ENCODE assay signal across 15 cellular contexts in the genomic region with DNA sequence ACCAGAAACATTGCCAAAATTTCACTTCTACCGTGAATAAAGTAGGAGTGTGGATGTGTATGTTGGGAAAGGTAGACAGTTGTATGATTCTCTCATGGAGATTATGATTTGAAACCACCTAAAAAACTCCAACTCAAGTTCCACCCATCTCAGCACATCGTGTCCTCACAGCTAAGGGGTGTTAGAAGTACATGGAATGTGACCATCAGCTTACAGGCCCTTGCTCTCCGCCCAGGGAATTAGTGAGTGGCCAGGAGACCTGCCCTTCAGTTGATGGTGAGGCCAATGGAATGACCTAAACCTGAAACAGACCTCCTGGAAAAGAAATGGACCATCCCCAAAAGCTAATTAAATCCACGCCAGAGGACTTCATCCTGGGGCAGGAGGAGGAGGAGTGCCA. TPM values are rescaled to one million over a fixed set of nuclear protein-coding genes. Genes with fewer than 3 reads are reported as not detected.
DNase-seq lines count a peak whose midpoint lies in the region; ATAC-seq and TF ChIP-seq lines count a peak whose summit lies in the region.
"Had no signal": no experiment of that assay in that cellular context is flagged by ENCODE, and none has a peak within 500 bp of the region (broad histone marks: within the 10 kb centered on the region; RNA-seq: fewer than 3 reads in every experiment).

No MANE protein-coding gene starts in this region.

- no peak overlapping the region for H3K27ac Mint-ChIP-seq in endodermal cell
- H3K27ac Mint-ChIP-seq: stimulated activated effector memory CD8-positive, alpha-beta T cell treated with anti-CD3 and anti-CD28 coated beads, Interleukin-12 subunit alpha, Interleukin-12 subunit beta, amount 100 ng/mL, for 72 hours had no signal

- H4K20me1 ChIP-seq in smooth muscle cell (ENCODE audit: low read depth) = no peaks in the 10 kb centered on the region

- H3K36me3 ChIP-seq in HUES48 (ENCODE audit: control insufficient read depth, insufficient read depth, low read length) (no peaks in the 10 kb centered on the region), endodermal cell (ENCODE audit: control insufficient read depth, insufficient read depth, low read length) (no peaks in the 10 kb centered on the region), smooth muscle cell (ENCODE audit: low read depth) (no peaks in the 10 kb centered on the region)

- H3K9me3 ChIP-seq in HUES48 (ENCODE audit: control insufficient read depth, insufficient read depth, low read length) = no peaks in the 10 kb centered on the region; the same call in 1 of the 2 replicates
- no peaks in the 10 kb centered on the region for H3K9me3 ChIP-seq in endodermal cell (ENCODE audit: control insufficient read depth, low read length)
- H3K9me3 ChIP-seq in smooth muscle cell (replicated peaks; ENCODE audit: low read depth) = no peaks in the 10 kb centered on the region

- H3K4me3 ChIP-seq in HUES48 (ENCODE audit: low read depth, low read length) = peak overlapping the region; percentile 71
- no peak overlapping the region for H3K4me3 ChIP-seq in endodermal cell (ENCODE audit: low read length)
- H3K4me3 ChIP-seq in smooth muscle cell = peak overlapping the region; percentile 68

- H3K27me3 ChIP-seq in HUES48 (ENCODE audit: control insufficient read depth, insufficient read depth, low read length) = peaks cover 78% of the 10 kb centered on the region
- H3K27me3 ChIP-seq in endodermal cell (ENCODE audit: control insufficient read depth, insufficient read depth, low read length, poor library complexity, severe bottlenecking) = peaks cover 90% of the 10 kb centered on the region
- H3K27me3 ChIP-seq in smooth muscle cell (ENCODE audit: low read depth) = no peaks in the 10 kb centered on the region

- H3K27me3 Mint-ChIP-seq in endodermal cell (ENCODE audit: insufficient read depth) = peaks cover 95% of the 10 kb centered on the region

- peak overlapping the region; percentile 58 for H2AFZ ChIP-seq in smooth muscle cell (ENCODE audit: low read depth)

- no peaks in the 10 kb centered on the region for H3K36me3 Mint-ChIP-seq in endodermal cell (ENCODE audit: low read depth)
- H3K36me3 Mint-ChIP-seq: stimulated activated effector memory CD8-positive, alpha-beta T cell treated with anti-CD3 and anti-CD28 coated beads, Interleukin-12 subunit alpha, Interleukin-12 subunit beta, amount 100 ng/mL, for 72 hours had no signal

- peaks cover 3% of the 10 kb centered on the region for H3F3A ChIP-seq in smooth muscle cell (ENCODE audit: low read depth)

- peaks cover 22% of the 10 kb centered on the region for H3K79me2 ChIP-seq in smooth muscle cell (ENCODE audit: low read depth)

- ATAC-seq in stimulated activated naive CD8-positive, alpha-beta T cell treated with anti-CD3 and anti-CD28 coated beads, Interleukin-15, Interleukin-2, amounts not matched to agents 100 U/mL and 50 U/mL, for 24 hours = no peak
- no peak for ATAC-seq in HG02588 (IDR thresholded peaks at IDR 0.05; ENCODE audit: unreplicated experiment)
- ATAC-seq: left colon; stimulated activated effector memory CD8-positive, alpha-beta T cell treated with anti-CD3 and anti-CD28 coated beads, Interleukin-12 subunit alpha, Interleukin-12 subunit beta, amount 100 ng/mL, for 72 hours had no signal

- H3K9me3 Mint-ChIP-seq in endodermal cell = no peaks in the 10 kb centered on the region

- peak overlapping the region; percentile 97 for H3K4me2 ChIP-seq in smooth muscle cell

- peaks cover 3% of the 10 kb centered on the region for H3K4me1 ChIP-seq in HUES48 (ENCODE audit: control insufficient read depth, insufficient read depth, low read length)
- H3K4me1 ChIP-seq in endodermal cell (ENCODE audit: control insufficient read depth, insufficient read depth, low read length) = no peaks in the 10 kb centered on the region
- H3K4me1 ChIP-seq in smooth muscle cell (ENCODE audit: low read depth) = no peaks in the 10 kb centered on the region

- peaks cover 13% of the 10 kb centered on the region for H3K4me1 Mint-ChIP-seq in endodermal cell

- DNase-seq in endodermal cell (peak; percentile 78), left kidney (ENCODE audit: low read depth, low spot score) (peak; percentile 24), smooth muscle cell (lab: John Stamatoyannopoulos, UW; ENCODE audit: unreplicated experiment) (no peak), NCI-H1694 (lab: John Stamatoyannopoulos, UW) (no peak), GM10266 (ENCODE audit: extremely low spot score) (no peak)
- DNase-seq in stimulated activated naive CD8-positive, alpha-beta T cell treated with anti-CD3 and anti-CD28 coated beads, Interleukin-15, Interleukin-2, amounts not matched to agents 100 U/mL and 50 U/mL, for 24 hours = no peak
- DNase-seq: activated naive CD4-positive, alpha-beta T cell treated with anti-CD3 and anti-CD28 coated beads, Interleukin-2, amount 50 U/mL, for 16 hours; left colon; NCI-H1436; NCI-H526 treated with DMSO at 0.1 percent for 48 hours; occipital lobe; stimulated activated CD4-positive, alpha-beta T cell treated with anti-CD3 and anti-CD28 coated beads, Interleukin-1b, Interleukin-23, amount 100 ng/mL, for 48 hours had no signal

- peak overlapping the region; percentile 67 for H3K4me3 Mint-ChIP-seq in endodermal cell
- H3K4me3 Mint-ChIP-seq: stimulated activated effector memory CD8-positive, alpha-beta T cell treated with anti-CD3 and anti-CD28 coated beads, Interleukin-12 subunit alpha, Interleukin-12 subunit beta, amount 100 ng/mL, for 72 hours had no signal

- TF ChIP-seq CTCF in endodermal cell (conservative IDR thresholded peaks at IDR 0.05) (no peak), smooth muscle cell (IDR thresholded peaks at IDR 0.05; ENCODE audit: borderline replicate concordance, insufficient read depth, poor library complexity, severe bottlenecking) (no peak), GM10266 (IDR thresholded peaks at IDR 0.05; ENCODE audit: control insufficient read depth, insufficient read depth, low read depth, missing control alignments) (no peak)

- 76% methylated on average over 4 of the region's 4 CpGs; no CpG with 5 or more reads in 1 of the 2 experiments for WGBS in endodermal cell (ENCODE audit: insufficient coverage in 1 of 2, insufficient read length in 1 of 2), 2 experiments
- WGBS in smooth muscle cell (ENCODE audit: low lambda C conversion rate) = 59% methylated on average over 4 of the region's 4 CpGs

- H3K9ac ChIP-seq in HUES48 (ENCODE audit: low read depth, low read length) (no peak overlapping the region), endodermal cell (ENCODE audit: extremely low read depth, low read length, poor library complexity, severe bottlenecking) (no peak overlapping the region), smooth muscle cell (ENCODE audit: low read depth) (peak overlapping the region; percentile 39)

- no peak overlapping the region for H3K27ac ChIP-seq in HUES48 (ENCODE audit: low read depth, low read length)
- H3K27ac ChIP-seq in endodermal cell (ENCODE audit: low read depth, low read length) = no peak overlapping the region
- peak overlapping the region; percentile 73 for H3K27ac ChIP-seq in smooth muscle cell (ENCODE audit: low read depth)

RNA-seq across cellular contexts. Expression of a gene that starts 2.1 kb away (rescaled TPM):
- total RNA-seq in endodermal cell = not detected
- polyA plus RNA-seq in endodermal cell (2013, experiment 1 of 2) = not detected
- not detected for polyA plus RNA-seq in endodermal cell (2013, experiment 2 of 2)
- total RNA-seq in smooth muscle cell = 98.9 and 106 TPM in 2 replicates
- 116 and 182 TPM in 2 replicates for polyA plus RNA-seq in smooth muscle cell
- total RNA-seq: left colon had no signal

Comparison
In these comparisons a context has a peak if more than half of its experiments do, and no peak if none do; other contexts are left out.
1. DNase-seq: peak in endodermal cell (single experiment) and left kidney (single experiment); none in smooth muscle cell (single experiment), NCI-H1694 (single experiment), stimulated activated naive CD8-positive, alpha-beta T cell treated with anti-CD3 and anti-CD28 coated beads, Interleukin-15, Interleukin-2, amounts not matched to agents 100 U/mL and 50 U/mL, for 24 hours (single experiment) and GM10266 (single experiment).
2. RNA of a gene that starts 2.1 kb away (total RNA-seq): 98.9 to 106 TPM in smooth muscle cell; not detected in endodermal cell; every median in the first group is over 10 times any median in the second.